Comparison of ENCODE assay signal across 16 cellular contexts in the genomic region with DNA sequence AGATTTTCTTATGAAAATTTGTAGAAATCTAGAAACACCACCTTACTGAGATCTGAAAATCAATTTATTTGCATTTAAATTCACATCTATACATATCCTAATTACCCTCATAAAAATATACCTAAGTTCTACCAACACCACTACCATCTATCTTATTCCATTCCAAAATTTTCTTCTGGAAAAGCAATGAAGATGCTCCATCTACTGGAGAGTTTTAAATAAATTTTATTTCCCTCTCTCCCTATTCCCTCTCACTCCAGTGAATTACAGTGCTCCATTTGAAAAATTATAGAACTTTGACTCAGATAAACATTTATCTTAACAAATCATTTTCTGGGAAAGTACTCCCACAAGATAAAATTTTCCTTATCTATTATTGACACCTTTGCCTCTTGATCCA. TPM values are rescaled to one million over a fixed set of nuclear protein-coding genes. Genes with fewer than 3 reads are reported as not detected.
DNase-seq lines count a peak whose midpoint lies in the region; ATAC-seq and TF ChIP-seq lines count a peak whose summit lies in the region.
"Had no signal": no experiment of that assay in that cellular context is flagged by ENCODE, and none has a peak within 500 bp of the region (broad histone marks: within the 10 kb centered on the region; RNA-seq: fewer than 3 reads in every experiment).

No MANE protein-coding gene starts in this region.

- BruUV-seq in PC-3 (replicated peaks; lab: Mats Ljungman, UMichigan): no TSS peak

- H3K27ac Mint-ChIP-seq in CD14-positive monocyte: no peak overlapping the region
- H3K27ac Mint-ChIP-seq: activated CD4-positive, alpha-beta memory T cell treated with anti-CD3 and anti-CD28 coated beads, Interleukin-2, amount 10 ng/mL, durations not matched to agents 7 days and 5 days; naive thymus-derived CD4-positive, alpha-beta T cell; T-helper 17 cell had no signal

- no peak overlapping the region for H3K4me3 ChIP-seq in AG10803 (ENCODE audit: low read length)
- no peak overlapping the region for H3K4me3 ChIP-seq in H7 (ENCODE audit: insufficient read depth, low read depth, low read length)
- H3K4me3 ChIP-seq in PC-3 (ENCODE audit: low read length): no peak overlapping the region
- H3K4me3 ChIP-seq in fibroblast of the aortic adventitia (ENCODE audit: low read depth, low read length): no peak overlapping the region
- H3K4me3 ChIP-seq: body of pancreas, left lung had no signal

- H2AFZ ChIP-seq in PC-3 (ENCODE audit: low read length): no peak overlapping the region

- peak; percentile 21; the same call in 1 of the 2 replicates for TF ChIP-seq CTCF in AG10803 (conservative IDR thresholded peaks at IDR 0.05; ENCODE audit: low read length)
- TF ChIP-seq CTCF in PC-3 (conservative IDR thresholded peaks at IDR 0.05; ENCODE audit: low read depth, low read length): peak; percentile 77
- TF ChIP-seq CTCF in fibroblast of the aortic adventitia (IDR thresholded peaks at IDR 0.05; ENCODE audit: insufficient read depth, low read length): peak; percentile 16
- TF ChIP-seq CTCF in CD14-positive monocyte (IDR thresholded peaks at IDR 0.05): no peak

- peaks cover 2% of the 10 kb centered on the region for H3K4me1 Mint-ChIP-seq in CD14-positive monocyte
- H3K4me1 Mint-ChIP-seq: activated CD4-positive, alpha-beta memory T cell treated with anti-CD3 and anti-CD28 coated beads, Interleukin-2, amount 10 ng/mL, durations not matched to agents 7 days and 5 days; T-helper 17 cell had no signal

- no peak for DNase-seq in AG10803 (ENCODE audit: low read depth)
- DNase-seq in H7: peak; percentile 11
- peak; percentile 52 for DNase-seq in PC-3
- DNase-seq in fibroblast of the aortic adventitia (ENCODE audit: low read depth): no peak
- no peak for DNase-seq in activated CD4-positive, alpha-beta T cell treated with anti-CD3 and anti-CD28 coated beads, Interleukin-2, amount 50 U/mL, for 4 hours
- no peak for DNase-seq in superior temporal gyrus (ENCODE audit: extremely low spot score)
- DNase-seq in CD14-positive monocyte (ENCODE audit: low spot score): no peak
- DNase-seq: activated CD4-positive, alpha-beta memory T cell treated with anti-CD3 and anti-CD28 coated beads, Interleukin-2, amount 10 ng/mL, durations not matched to agents 7 days and 5 days; activated gamma-delta T cell treated with Interleukin-2 at 50 U/mL for 16 hours; body of pancreas; left lung; MM.1S; naive thymus-derived CD4-positive, alpha-beta T cell; substantia nigra; T-helper 17 cell had no signal

- H3K9me2 ChIP-seq in PC-3 (replicated peaks; ENCODE audit: low read length): no peaks in the 10 kb centered on the region

- ATAC-seq in PC-3: peak; percentile 60
- ATAC-seq: body of pancreas; left lung; naive thymus-derived CD4-positive, alpha-beta T cell; T-helper 17 cell had no signal

- H3K9ac ChIP-seq in PC-3 (ENCODE audit: low read length): no peak overlapping the region

- no peak overlapping the region for H3K27ac ChIP-seq in PC-3 (ENCODE audit: low read length)
- H3K27ac ChIP-seq: body of pancreas, left lung had no signal

- peaks cover 12 to 34% (median 22%) of the 10 kb centered on the region in 3 donors for H3K27me3 Mint-ChIP-seq in CD14-positive monocyte (ENCODE audit: low read depth in 3 of 3)

- peaks cover 0 to 10% (median 6%) of the 10 kb centered on the region in 7 donors for H3K9me3 Mint-ChIP-seq in CD14-positive monocyte
- H3K9me3 Mint-ChIP-seq: activated CD4-positive, alpha-beta memory T cell treated with anti-CD3 and anti-CD28 coated beads, Interleukin-2, amount 10 ng/mL, durations not matched to agents 7 days and 5 days had no signal

- intact Hi-C loops in PC-3 (cut with micrococcal nuclease) (loop anchor here (1.0 to 2.0 kb wide), 4 partner anchors 71 to 293 kb away; no protein-coding TSS in a partner anchor), CD14-positive monocyte (cut with micrococcal nuclease) (no loop called here)

- CTCF ChIA-PET in PC-3 (lab: Charles Lee): no interaction called here

- peaks cover 4% of the 10 kb centered on the region; the same call in 1 of the 2 replicates for H3K4me1 ChIP-seq in PC-3 (ENCODE audit: insufficient read depth, low read length)

- H3K4me2 ChIP-seq in PC-3 (ENCODE audit: low read length): no peak overlapping the region

- POLR2A ChIA-PET in PC-3 (lab: Charles Lee; ENCODE audit: unreplicated experiment): no interaction called here

- no peaks in the 10 kb centered on the region for H4K20me1 ChIP-seq in PC-3 (ENCODE audit: low read length)

- no peaks in the 10 kb centered on the region for H3F3A ChIP-seq in PC-3 (ENCODE audit: low read length, unreplicated experiment)

- no peaks in the 10 kb centered on the region for H3K36me3 Mint-ChIP-seq in CD14-positive monocyte
- H3K36me3 Mint-ChIP-seq: naive thymus-derived CD4-positive, alpha-beta T cell had no signal

- H3K79me2 ChIP-seq in PC-3 (ENCODE audit: low read length): no peaks in the 10 kb centered on the region

- H3K36me3 ChIP-seq in H7 (replicated peaks; ENCODE audit: control insufficient read depth, insufficient read depth, low read length): no peaks in the 10 kb centered on the region
- H3K36me3 ChIP-seq in PC-3 (ENCODE audit: low read depth, low read length): no peaks in the 10 kb centered on the region
- H3K36me3 ChIP-seq: left lung had no signal

- peaks cover 25% of the 10 kb centered on the region for H3K27me3 ChIP-seq in H7 (ENCODE audit: control insufficient read depth, insufficient read depth, low read length)
- peaks cover 19% of the 10 kb centered on the region; the same call in 1 of the 2 replicates for H3K27me3 ChIP-seq in PC-3 (ENCODE audit: low read length)

- no peaks in the 10 kb centered on the region for H3K9me3 ChIP-seq in PC-3 (ENCODE audit: low read length)
- H3K9me3 ChIP-seq: body of pancreas, left lung had no signal

- no peak overlapping the region for H3K4me3 Mint-ChIP-seq in CD14-positive monocyte
- H3K4me3 Mint-ChIP-seq: activated CD4-positive, alpha-beta memory T cell treated with anti-CD3 and anti-CD28 coated beads, Interleukin-2, amount 10 ng/mL, durations not matched to agents 7 days and 5 days; naive thymus-derived CD4-positive, alpha-beta T cell; T-helper 17 cell had no signal

RNA-seq across cellular contexts. Expression of a gene that starts 2.3 kb away (rescaled TPM):
- total RNA-seq in H7 (2014; rRNA removed; shearing (Covaris generic)): 0.67 and 0.80 TPM in 2 replicates
- 0.17 and 0.47 TPM in 2 replicates for total RNA-seq in PC-3 (2014; rRNA removed)
- total RNA-seq in fibroblast of the aortic adventitia (ENCODE audit: low replicate concordance): 0.18 and 0.41 TPM in 2 replicates
- not detected for polyA plus RNA-seq in CD14-positive monocyte
- total RNA-seq: activated CD4-positive, alpha-beta memory T cell treated with anti-CD3 and anti-CD28 coated beads, Interleukin-2, amount 10 ng/mL, durations not matched to agents 7 days and 5 days; body of pancreas; left lung; naive thymus-derived CD4-positive, alpha-beta T cell; T-helper 17 cell had no signal
- polyA plus RNA-seq: naive thymus-derived CD4-positive, alpha-beta T cell had no signal

RNA-seq across cellular contexts. Expression of a gene that starts 20.8 kb away (rescaled TPM):
- total RNA-seq in H7 (2014; rRNA removed; shearing (Covaris generic)): 0.04 and 0.07 TPM in 2 replicates
- total RNA-seq in PC-3 (2014; rRNA removed) (not detected in 2 replicates), fibroblast of the aortic adventitia (ENCODE audit: low replicate concordance) (not detected in 2 replicates)
- not detected for polyA plus RNA-seq in CD14-positive monocyte
- total RNA-seq: activated CD4-positive, alpha-beta memory T cell treated with anti-CD3 and anti-CD28 coated beads, Interleukin-2, amount 10 ng/mL, durations not matched to agents 7 days and 5 days; body of pancreas; left lung; naive thymus-derived CD4-positive, alpha-beta T cell; skeletal muscle tissue; T-helper 17 cell had no signal
- polyA plus RNA-seq: naive thymus-derived CD4-positive, alpha-beta T cell had no signal

Comparison
In these comparisons a context has a peak if more than half of its experiments do, and no peak if none do; other contexts are left out.
1. DNase-seq: peak in H7 (single experiment) and PC-3 (single experiment); none in AG10803 (single experiment), fibroblast of the aortic adventitia (single experiment), activated CD4-positive, alpha-beta T cell treated with anti-CD3 and anti-CD28 coated beads, Interleukin-2, amount 50 U/mL, for 4 hours (0 of 2), superior temporal gyrus (single experiment) and CD14-positive monocyte (single experiment).